In genomic region chr2:231642631-231643493, GRCh38 we compare ENCODE assay signal across 8 cellular contexts. TPM values are rescaled to one million over a fixed set of nuclear protein-coding genes. Genes with fewer than 3 reads are reported as not detected.
DNase-seq lines count a peak whose midpoint lies in the region; ATAC-seq and TF ChIP-seq lines count a peak whose summit lies in the region.

No MANE protein-coding gene starts in this region.

- DNase-seq in DMS153 treated with DMSO at 0.1 percent for 48 hours (lab: John Stamatoyannopoulos, UW; ENCODE audit: unreplicated experiment) (peak; percentile 23), HAP-1 (ENCODE audit: low spot score in 2 of 2) (peak; percentile 85 to 88), NCI-H748 treated with DMSO at 0.1 percent for 48 hours (lab: John Stamatoyannopoulos, UW) (peak; percentile 59), epithelial cell of esophagus (ENCODE audit: low read depth) (peak; percentile 99), neural crest cell (ENCODE audit: low read depth, low spot score) (no peak), suprapubic skin (ENCODE audit: low spot score in 2 of 2) (peak; percentile 94 to 96)
- DNase-seq in activated CD8-positive, alpha-beta memory T cell treated with anti-CD3 and anti-CD28 coated beads, Interleukin-2, amount 50 U/mL, for 24 hours (ENCODE audit: extremely low read depth): peak; percentile 30

- H3K27ac ChIP-seq in suprapubic skin: peak overlapping the region; percentile 94

- peak overlapping the region; percentile 5; the same call in 1 of the 2 replicates for H3K4me3 ChIP-seq in HAP-1
- H3K4me3 ChIP-seq in epithelial cell of esophagus (ENCODE audit: low read length): peak overlapping the region; percentile 14
- H3K4me3 ChIP-seq in suprapubic skin: peak overlapping the region; percentile 19

- H3K4me3 Mint-ChIP-seq in neural crest cell: no peak overlapping the region

- H3K4me1 ChIP-seq in HAP-1 (peaks cover 10% of the 10 kb centered on the region), suprapubic skin (peaks cover 73% of the 10 kb centered on the region)

- WGBS in suprapubic skin: 7% methylated on average over 28 of the region's 30 CpGs

- no peaks in the 10 kb centered on the region for H3K27me3 Mint-ChIP-seq in neural crest cell (ENCODE audit: low read depth)

- H3K27me3 ChIP-seq in HAP-1 (ENCODE audit: low read depth) (no peaks in the 10 kb centered on the region), suprapubic skin (no peaks in the 10 kb centered on the region)

- H3K9me3 ChIP-seq in HAP-1 (no peaks in the 10 kb centered on the region), suprapubic skin (no peaks in the 10 kb centered on the region)

- peak in 1 of 2 donors; percentile 47 for TF ChIP-seq POLR2A in suprapubic skin (IDR thresholded peaks at IDR 0.05)

- TF ChIP-seq CTCF in epithelial cell of esophagus (IDR thresholded peaks at IDR 0.05; ENCODE audit: insufficient read depth, low read depth, low read length, missing control alignments) (no peak), neural crest cell (conservative IDR thresholded peaks at IDR 0.05) (no peak), suprapubic skin (IDR thresholded peaks at IDR 0.05) (no peak)

- no peaks in the 10 kb centered on the region for H3K9me3 Mint-ChIP-seq in neural crest cell

- H3K27ac Mint-ChIP-seq in neural crest cell (ENCODE audit: unreplicated experiment): peak overlapping the region; percentile 57

- peaks cover 35% of the 10 kb centered on the region for H3K4me1 Mint-ChIP-seq in neural crest cell

- ATAC-seq in HG03025 (IDR thresholded peaks at IDR 0.05; ENCODE audit: low FRiP score, unreplicated experiment): no peak

- no peaks in the 10 kb centered on the region for H3K36me3 Mint-ChIP-seq in neural crest cell (ENCODE audit: low read depth)

- in situ Hi-C loops in HAP-1 (cut with MboI; ENCODE audit: low sequenced_read_pairs): no loop called here

- no peak for TF ChIP-seq EP300 in suprapubic skin (IDR thresholded peaks at IDR 0.05)

- H3K36me3 ChIP-seq in HAP-1 (replicated peaks): no peaks in the 10 kb centered on the region
- no peaks in the 10 kb centered on the region for H3K36me3 ChIP-seq in suprapubic skin

RNA-seq across cellular contexts. Expression of gene TEX44, which starts 50.2 kb away (rescaled TPM):
- total RNA-seq in neural crest cell: not detected in 2 replicates
- not detected for total RNA-seq in suprapubic skin
